Comparison of ENCODE assay signal across 15 cellular contexts in genomic region chr15:67010898-67011619, GRCh38. TPM values are rescaled to one million over a fixed set of nuclear protein-coding genes. Genes with fewer than 3 reads are reported as not detected.
DNase-seq lines count a peak whose midpoint lies in the region; ATAC-seq and TF ChIP-seq lines count a peak whose summit lies in the region.
"Had no signal": no experiment of that assay in that cellular context is flagged by ENCODE, and none has a peak within 500 bp of the region (broad histone marks: within the 10 kb centered on the region; RNA-seq: fewer than 3 reads in every experiment).

No MANE protein-coding gene starts in this region.

- H4K8ac ChIP-seq in IMR-90 (ENCODE audit: low read depth in 2 of 2, low read length in 2 of 2) (peak overlapping the region in 1 of 2 experiments; percentile 32; a peak in 1 of 4 replicates), mesenchymal stem cell (ENCODE audit: low read length) (no peak overlapping the region)

- no peak overlapping the region for H3K23ac ChIP-seq in IMR-90 (ENCODE audit: low read depth, low read length)
- no peak overlapping the region for H3K23ac ChIP-seq in mesenchymal stem cell (ENCODE audit: low read length in 2 of 2)

- WGBS in IMR-90 (ENCODE audit: extremely low coverage in 2 of 2, insufficient read length in 1 of 2), 2 experiments = 10% methylated on average over 2 of the region's 7 CpGs; no CpG with 5 or more reads in 1 of the 2 experiments
- WGBS in mesenchymal stem cell = 66% methylated on average over 7 of the region's 7 CpGs

- H3K27me3 ChIP-seq in IMR-90 (ENCODE audit: control insufficient read depth, insufficient read depth, low read length) (no peaks in the 10 kb centered on the region), mesenchymal stem cell (ENCODE audit: control insufficient read depth in 1 of 2, insufficient read depth in 1 of 2, low read length in 2 of 2) (no peaks in the 10 kb centered on the region), BE2C (no peaks in the 10 kb centered on the region)
- H3K27me3 ChIP-seq: SJSA1 had no signal

- H3K36me3 ChIP-seq in IMR-90 (ENCODE audit: control insufficient read depth, insufficient read depth, low read length) (no peaks in the 10 kb centered on the region), mesenchymal stem cell (ENCODE audit: control insufficient read depth in 1 of 2, insufficient read depth in 2 of 2, low read depth in 1 of 2, low read length in 2 of 2) (no peaks in the 10 kb centered on the region), BE2C (no peaks in the 10 kb centered on the region)
- H3K36me3 ChIP-seq: SJSA1 had no signal

- H3K18ac ChIP-seq in IMR-90 (ENCODE audit: low read depth, low read length) (no peak overlapping the region), mesenchymal stem cell (ENCODE audit: low read depth in 1 of 2, low read length in 2 of 2) (peak overlapping the region; percentile 17 to 54)

- H2BK15ac ChIP-seq in IMR-90 (ENCODE audit: low read depth, low read length) = no peak overlapping the region
- no peak overlapping the region for H2BK15ac ChIP-seq in mesenchymal stem cell (ENCODE audit: low read depth, poor library complexity, severe bottlenecking)

- H2AK5ac ChIP-seq in IMR-90 (ENCODE audit: low read depth, low read length) (peak overlapping the region; percentile 33; the same call in 1 of the 2 replicates), mesenchymal stem cell (ENCODE audit: low read length, severe bottlenecking) (no peak overlapping the region)

- no peak overlapping the region for H3K4ac ChIP-seq in IMR-90 (ENCODE audit: low read depth, low read length)
- no peak overlapping the region for H3K4ac ChIP-seq in mesenchymal stem cell (ENCODE audit: low read depth in 1 of 2, low read length in 2 of 2)

- H3K9ac ChIP-seq in IMR-90 (ENCODE audit: low read depth, low read length) (no peak overlapping the region), mesenchymal stem cell (ENCODE audit: low read length) (no peak overlapping the region)

- no TSS peak for BruUV-seq in IMR-90 (replicated peaks; lab: Mats Ljungman, UMichigan)

- H3K79me1 ChIP-seq in IMR-90 (ENCODE audit: low read depth in 1 of 2, low read length in 2 of 2) (no peaks in the 10 kb centered on the region; a peak in 1 of 4 replicates), mesenchymal stem cell (replicated peaks; ENCODE audit: low read length, poor library complexity, severe bottlenecking) (no peaks in the 10 kb centered on the region)

- no peak for TF ChIP-seq POLR2A in IMR-90 (IDR thresholded peaks at IDR 0.05; ENCODE audit: low read depth, low read length)

- peaks cover 13% of the 10 kb centered on the region for H3K4me1 ChIP-seq in IMR-90 (ENCODE audit: control insufficient read depth, insufficient read depth, low read length)
- peaks cover 12% of the 10 kb centered on the region for H3K4me1 ChIP-seq in mesenchymal stem cell (ENCODE audit: control insufficient read depth, insufficient read depth, low read depth, low read length)
- no peaks in the 10 kb centered on the region for H3K4me1 ChIP-seq in BE2C

- DNase-seq in AG08395 (ENCODE audit: low spot score) (peak; percentile 19), IMR-90 (peak; percentile 54), choroid plexus epithelial cell (ENCODE audit: low read depth) (peak; percentile 55), mesenchymal stem cell (no peak), SW480 (ENCODE audit: low spot score) (no peak), SW 1271 (lab: John Stamatoyannopoulos, UW) (no peak), NOMO-1 (lab: John Stamatoyannopoulos, UW; ENCODE audit: unreplicated experiment in 2 of 2) (no peak), BE2C (no peak)
- DNase-seq: activated CD4-positive, alpha-beta memory T cell treated with anti-CD3 and anti-CD28 coated beads, Interleukin-2, amount 10 ng/mL, durations not matched to agents 7 days and 5 days; activated naive CD8-positive, alpha-beta T cell treated with anti-CD3 and anti-CD28 coated beads, Interleukin-2, amount 50 U/mL, for 24 hours; CD4-positive, alpha-beta memory T cell; islet precursor cell had no signal

- no peak for TF ChIP-seq RAD21 in IMR-90 (IDR thresholded peaks at IDR 0.05; ENCODE audit: low read length)

- H4K91ac ChIP-seq in IMR-90 (ENCODE audit: insufficient read depth, low read depth, low read length) (0 out of 2 replicates have a peak overlapping the region, but pooled peaks have one; percentile 7), mesenchymal stem cell (ENCODE audit: low read length) (no peak overlapping the region)

- no peak overlapping the region for H3K4me3 ChIP-seq in IMR-90 (ENCODE audit: insufficient read depth, low read depth, low read length)
- no peak overlapping the region for H3K4me3 ChIP-seq in choroid plexus epithelial cell (ENCODE audit: low read depth, low read length)
- no peak overlapping the region for H3K4me3 ChIP-seq in mesenchymal stem cell (ENCODE audit: insufficient read depth in 1 of 2, low read depth in 1 of 2, low read length in 2 of 2)
- no peak overlapping the region for H3K4me3 ChIP-seq in BE2C (ENCODE audit: low read depth, low read length)
- H3K4me3 ChIP-seq: A549, GM12878, SJSA1 had no signal

- H3K56ac ChIP-seq in IMR-90 (ENCODE audit: extremely low read depth, insufficient read depth, low read length) = no peak overlapping the region

- H4K20me1 ChIP-seq in IMR-90 (ENCODE audit: insufficient read depth, low read length) = no peaks in the 10 kb centered on the region

- peak; percentile 79 for ATAC-seq in IMR-90 (ENCODE audit: low read depth)
- ATAC-seq: activated naive CD8-positive, alpha-beta T cell treated with anti-CD3 and anti-CD28 coated beads, Interleukin-2, amount 50 U/mL, for 24 hours; GM12878 had no signal

- H3K9me3 ChIP-seq in IMR-90 (ENCODE audit: control insufficient read depth, insufficient read depth, low read length) (no peaks in the 10 kb centered on the region), mesenchymal stem cell (ENCODE audit: control insufficient read depth, low read length) (peaks cover 7% of the 10 kb centered on the region), BE2C (no peaks in the 10 kb centered on the region)
- H3K9me3 ChIP-seq: SJSA1 had no signal

- H3K4me2 ChIP-seq in IMR-90 (ENCODE audit: low read depth, low read length) = no peak overlapping the region
- no peak overlapping the region for H3K4me2 ChIP-seq in mesenchymal stem cell (ENCODE audit: low read length, poor library complexity, severe bottlenecking)
- H3K4me2 ChIP-seq: A549 had no signal

- H2BK20ac ChIP-seq in IMR-90 (ENCODE audit: low read depth, low read length) = peak overlapping the region; percentile 4; the same call in 1 of the 2 replicates

- H2BK12ac ChIP-seq in mesenchymal stem cell (ENCODE audit: low read length in 2 of 2) = no peak overlapping the region

- in situ Hi-C loops in IMR-90 (cut with MboI; ENCODE audit: low sequenced_read_pairs) = no loop called here

- CTCF ChIA-PET in IMR-90 (lab: Yijun Ruan, JAX) = no interaction called here

- H3K27ac ChIP-seq in IMR-90 (ENCODE audit: insufficient read depth, low read length) = no peak overlapping the region
- peak overlapping the region; percentile 17 for H3K27ac ChIP-seq in mesenchymal stem cell (ENCODE audit: low read length, poor library complexity, severe bottlenecking)
- H3K27ac ChIP-seq: SJSA1 had no signal

- dilution Hi-C loops in IMR-90 (cut with HindIII; ENCODE audit: low sequenced_read_pairs, unreplicated experiment) = no loop called here

- H2AFZ ChIP-seq in IMR-90 (replicated peaks; ENCODE audit: low read length, poor library complexity) (peak overlapping the region; percentile 76), mesenchymal stem cell (ENCODE audit: low read depth, low read length) (no peak overlapping the region)

- POLR2A ChIA-PET in IMR-90 (lab: Charles Lee; ENCODE audit: unreplicated experiment) = no interaction called here

- intact Hi-C loops in IMR-90 (cut with micrococcal nuclease) = no loop called here

- H2BK120ac ChIP-seq in IMR-90 (ENCODE audit: low read depth, low read length) (peak overlapping the region; percentile 7; the same call in 1 of the 2 replicates), mesenchymal stem cell (ENCODE audit: low read depth, low read length) (no peak overlapping the region)

- H2AK9ac ChIP-seq in IMR-90 (replicated peaks; ENCODE audit: low read depth, low read length, poor library complexity) = no peak overlapping the region

- 0 out of 2 replicates have a peak overlapping the region, but pooled peaks have one; percentile 22 for H3K14ac ChIP-seq in IMR-90 (replicated peaks; ENCODE audit: low read depth, low read length)
- H3K14ac ChIP-seq in mesenchymal stem cell (ENCODE audit: low read length in 2 of 2) = no peak overlapping the region

- TF ChIP-seq CTCF in IMR-90 (conservative IDR thresholded peaks at IDR 0.05; ENCODE audit: low read depth, low read length) = no peak
- no peak for TF ChIP-seq CTCF in choroid plexus epithelial cell (conservative IDR thresholded peaks at IDR 0.05; ENCODE audit: low read depth, low read length)
- TF ChIP-seq CTCF in BE2C (IDR thresholded peaks at IDR 0.05; ENCODE audit: low read depth, low read length) = no peak

- peaks cover 12% of the 10 kb centered on the region for H3K9me1 ChIP-seq in IMR-90 (ENCODE audit: insufficient read depth, low read length)

- H4K5ac ChIP-seq in IMR-90 (ENCODE audit: low read depth, low read length) = no peak overlapping the region

- H2BK5ac ChIP-seq in IMR-90 (ENCODE audit: low read depth, low read length, poor library complexity, severe bottlenecking) = no peak overlapping the region
- no peak overlapping the region for H2BK5ac ChIP-seq in mesenchymal stem cell (ENCODE audit: low read depth, low read length, poor library complexity, severe bottlenecking)

TF ChIP-seq in IMR-90, 13 proteins besides CTCF, POLR2A, EP300 and RAD21:
- TF ChIP-seq MAFK (IDR thresholded peaks at IDR 0.05; ENCODE audit: low read depth, low read length) (0 out of 2 replicates have a peak, but pooled peaks have one; percentile 5), FOS (IDR thresholded peaks at IDR 0.05; ENCODE audit: low read depth, low read length) (no peak)

RNA-seq across cellular contexts. Expression of gene SMAD3, which starts 54.3 kb away (rescaled TPM):
- 71.0 and 71.1 TPM in 2 replicates for total RNA-seq in IMR-90 (2012; rRNA removed)
- polyA plus RNA-seq in IMR-90 (2012; rRNA removed) = 177 and 194 TPM in 2 replicates
- 153 and 181 TPM in 2 replicates for polyA plus RNA-seq in IMR-90 (2012; cell fraction: cytosol; rRNA removed)
- 378 and 409 TPM in 2 replicates for polyA plus RNA-seq in IMR-90 (2012; cell fraction: nucleus; rRNA removed; ENCODE audit: low replicate concordance)
- polyA plus RNA-seq in mesenchymal stem cell (2013, experiment 1 of 2) = 126 TPM
- 125 TPM for polyA plus RNA-seq in mesenchymal stem cell (2013, experiment 2 of 2)
- polyA plus RNA-seq in BE2C (2012; ENCODE audit: insufficient read depth, insufficient read length, low read depth) = 2.1 TPM

Comparison
In these comparisons a context has a peak if more than half of its experiments do, and no peak if none do; other contexts are left out.
1. DNase-seq: peak in AG08395 (single experiment), IMR-90 (single experiment) and choroid plexus epithelial cell (single experiment); none in mesenchymal stem cell (single experiment), SW480 (single experiment), SW 1271 (0 of 2), NOMO-1 (0 of 2) and BE2C (single experiment).